8 cellular contexts compared by ENCODE assay signal in genomic region chr16:85027349-85027967, GRCh38. TPM values are rescaled to one million over a fixed set of nuclear protein-coding genes. Genes with fewer than 3 reads are reported as not detected.
DNase-seq lines count a peak whose midpoint lies in the region; ATAC-seq and TF ChIP-seq lines count a peak whose summit lies in the region.

Gene KIAA0513 (plus strand): TSS chr16:85027795. CDS start chr16:85067072, 39,277 bp downstream.

- in situ Hi-C loops in GM18951 (cut with MboI; ENCODE audit: low sequenced_read_pairs, unreplicated experiment), result no loop called here

- peak; percentile 100 for DNase-seq in AG20443 (ENCODE audit: low spot score)
- DNase-seq in NCI-H446 (lab: John Stamatoyannopoulos, UW), result peak; percentile 39 to 94
- DNase-seq in activated CD4-positive, alpha-beta T cell treated with anti-CD3 and anti-CD28 coated beads for 1 hour, result peak; percentile 95
- peak; percentile 98 for DNase-seq in cerebellum (ENCODE audit: low spot score)
- peak; percentile 93 for DNase-seq in kidney tubule cell (ENCODE audit: low spot score)
- DNase-seq in stimulated activated CD4-positive, alpha-beta T cell treated with anti-CD3 and anti-CD28 coated beads, Interleukin-1b, Interleukin-23, amount 100 ng/mL, for 1 hour (ENCODE audit: low read depth in 2 of 2), result peak; percentile 92 to 95

- ATAC-seq in HG03196 (IDR thresholded peaks at IDR 0.05; ENCODE audit: unreplicated experiment), result peak; percentile 83

- TF ChIP-seq POLR2A in GM18951 (IDR thresholded peaks at IDR 0.05; ENCODE audit: extremely low read depth, insufficient read depth, insufficient read length), result peak; percentile 89

RNA-seq across cellular contexts. Expression of gene KIAA0513, which starts in this region (rescaled TPM):
- 32.9 TPM for total RNA-seq in cerebellum

Comparison
In these comparisons a context has a peak if more than half of its experiments do, and no peak if none do; other contexts are left out.
1. Peak in every context shown above with its lines: DNase-seq and ATAC-seq.